Comparison of ENCODE assay signal across 1 cellular context in the genomic region with DNA sequence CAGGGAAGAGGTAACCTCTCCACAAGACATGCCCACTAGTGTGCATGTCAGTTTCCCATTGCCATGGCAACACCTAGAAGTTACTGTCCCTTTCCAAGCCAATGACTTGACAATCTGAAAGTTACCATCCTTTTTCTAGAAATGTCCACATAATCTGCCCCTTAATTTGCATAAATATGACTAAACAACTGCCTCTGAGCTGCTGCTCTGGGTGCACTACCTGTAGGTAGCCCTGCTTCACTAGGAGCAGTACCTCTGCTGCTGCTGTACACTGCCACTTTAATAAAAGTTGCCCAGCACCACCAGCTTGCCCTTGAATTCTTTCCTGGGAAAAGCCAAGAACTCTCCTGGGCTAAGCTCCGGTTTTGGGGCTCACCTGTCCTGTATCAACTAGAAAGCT.
TF ChIP-seq lines count a peak whose summit lies in the region.

No MANE protein-coding gene starts in this region.

TF ChIP-seq in GM23338, 12 proteins besides CTCF, POLR2A, EP300 and RAD21 (continued from another document):
- TF ChIP-seq, protein P1, sequence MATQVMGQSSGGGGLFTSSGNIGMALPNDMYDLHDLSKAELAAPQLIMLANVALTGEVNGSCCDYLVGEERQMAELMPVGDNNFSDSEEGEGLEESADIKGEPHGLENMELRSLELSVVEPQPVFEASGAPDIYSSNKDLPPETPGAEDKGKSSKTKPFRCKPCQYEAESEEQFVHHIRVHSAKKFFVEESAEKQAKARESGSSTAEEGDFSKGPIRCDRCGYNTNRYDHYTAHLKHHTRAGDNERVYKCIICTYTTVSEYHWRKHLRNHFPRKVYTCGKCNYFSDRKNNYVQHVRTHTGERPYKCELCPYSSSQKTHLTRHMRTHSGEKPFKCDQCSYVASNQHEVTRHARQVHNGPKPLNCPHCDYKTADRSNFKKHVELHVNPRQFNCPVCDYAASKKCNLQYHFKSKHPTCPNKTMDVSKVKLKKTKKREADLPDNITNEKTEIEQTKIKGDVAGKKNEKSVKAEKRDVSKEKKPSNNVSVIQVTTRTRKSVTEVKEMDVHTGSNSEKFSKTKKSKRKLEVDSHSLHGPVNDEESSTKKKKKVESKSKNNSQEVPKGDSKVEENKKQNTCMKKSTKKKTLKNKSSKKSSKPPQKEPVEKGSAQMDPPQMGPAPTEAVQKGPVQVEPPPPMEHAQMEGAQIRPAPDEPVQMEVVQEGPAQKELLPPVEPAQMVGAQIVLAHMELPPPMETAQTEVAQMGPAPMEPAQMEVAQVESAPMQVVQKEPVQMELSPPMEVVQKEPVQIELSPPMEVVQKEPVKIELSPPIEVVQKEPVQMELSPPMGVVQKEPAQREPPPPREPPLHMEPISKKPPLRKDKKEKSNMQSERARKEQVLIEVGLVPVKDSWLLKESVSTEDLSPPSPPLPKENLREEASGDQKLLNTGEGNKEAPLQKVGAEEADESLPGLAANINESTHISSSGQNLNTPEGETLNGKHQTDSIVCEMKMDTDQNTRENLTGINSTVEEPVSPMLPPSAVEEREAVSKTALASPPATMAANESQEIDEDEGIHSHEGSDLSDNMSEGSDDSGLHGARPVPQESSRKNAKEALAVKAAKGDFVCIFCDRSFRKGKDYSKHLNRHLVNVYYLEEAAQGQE (IDR thresholded peaks at IDR 0.05; ENCODE audit: unreplicated experiment), result no peak
- TF ChIP-seq JUNB (IDR thresholded peaks at IDR 0.05; ENCODE audit: unreplicated experiment) (no peak), EZH2 (IDR thresholded peaks at IDR 0.05; ENCODE audit: low read depth, unreplicated experiment) (no peak), NANOG (IDR thresholded peaks at IDR 0.05; ENCODE audit: borderline replicate concordance) (no peak), ZNF331 (CRISPR knock-in tag; IDR thresholded peaks at IDR 0.05; ENCODE audit: low read depth) (no peak), CREB1 (CRISPR knock-in tag; IDR thresholded peaks at IDR 0.05; ENCODE audit: low read depth) (no peak), ZNF114 (CRISPR knock-in tag; IDR thresholded peaks at IDR 0.05) (no peak), EZH2phosphoT487 (IDR thresholded peaks at IDR 0.05; ENCODE audit: unreplicated experiment) (no peak), POLR2AphosphoS5 (IDR thresholded peaks at IDR 0.05; ENCODE audit: low read depth) (no peak)
- TF ChIP-seq, protein P2, sequence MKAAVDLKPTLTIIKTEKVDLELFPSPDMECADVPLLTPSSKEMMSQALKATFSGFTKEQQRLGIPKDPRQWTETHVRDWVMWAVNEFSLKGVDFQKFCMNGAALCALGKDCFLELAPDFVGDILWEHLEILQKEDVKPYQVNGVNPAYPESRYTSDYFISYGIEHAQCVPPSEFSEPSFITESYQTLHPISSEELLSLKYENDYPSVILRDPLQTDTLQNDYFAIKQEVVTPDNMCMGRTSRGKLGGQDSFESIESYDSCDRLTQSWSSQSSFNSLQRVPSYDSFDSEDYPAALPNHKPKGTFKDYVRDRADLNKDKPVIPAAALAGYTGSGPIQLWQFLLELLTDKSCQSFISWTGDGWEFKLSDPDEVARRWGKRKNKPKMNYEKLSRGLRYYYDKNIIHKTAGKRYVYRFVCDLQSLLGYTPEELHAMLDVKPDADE (IDR thresholded peaks at IDR 0.05), result no peak
- TF ChIP-seq, protein P3, sequence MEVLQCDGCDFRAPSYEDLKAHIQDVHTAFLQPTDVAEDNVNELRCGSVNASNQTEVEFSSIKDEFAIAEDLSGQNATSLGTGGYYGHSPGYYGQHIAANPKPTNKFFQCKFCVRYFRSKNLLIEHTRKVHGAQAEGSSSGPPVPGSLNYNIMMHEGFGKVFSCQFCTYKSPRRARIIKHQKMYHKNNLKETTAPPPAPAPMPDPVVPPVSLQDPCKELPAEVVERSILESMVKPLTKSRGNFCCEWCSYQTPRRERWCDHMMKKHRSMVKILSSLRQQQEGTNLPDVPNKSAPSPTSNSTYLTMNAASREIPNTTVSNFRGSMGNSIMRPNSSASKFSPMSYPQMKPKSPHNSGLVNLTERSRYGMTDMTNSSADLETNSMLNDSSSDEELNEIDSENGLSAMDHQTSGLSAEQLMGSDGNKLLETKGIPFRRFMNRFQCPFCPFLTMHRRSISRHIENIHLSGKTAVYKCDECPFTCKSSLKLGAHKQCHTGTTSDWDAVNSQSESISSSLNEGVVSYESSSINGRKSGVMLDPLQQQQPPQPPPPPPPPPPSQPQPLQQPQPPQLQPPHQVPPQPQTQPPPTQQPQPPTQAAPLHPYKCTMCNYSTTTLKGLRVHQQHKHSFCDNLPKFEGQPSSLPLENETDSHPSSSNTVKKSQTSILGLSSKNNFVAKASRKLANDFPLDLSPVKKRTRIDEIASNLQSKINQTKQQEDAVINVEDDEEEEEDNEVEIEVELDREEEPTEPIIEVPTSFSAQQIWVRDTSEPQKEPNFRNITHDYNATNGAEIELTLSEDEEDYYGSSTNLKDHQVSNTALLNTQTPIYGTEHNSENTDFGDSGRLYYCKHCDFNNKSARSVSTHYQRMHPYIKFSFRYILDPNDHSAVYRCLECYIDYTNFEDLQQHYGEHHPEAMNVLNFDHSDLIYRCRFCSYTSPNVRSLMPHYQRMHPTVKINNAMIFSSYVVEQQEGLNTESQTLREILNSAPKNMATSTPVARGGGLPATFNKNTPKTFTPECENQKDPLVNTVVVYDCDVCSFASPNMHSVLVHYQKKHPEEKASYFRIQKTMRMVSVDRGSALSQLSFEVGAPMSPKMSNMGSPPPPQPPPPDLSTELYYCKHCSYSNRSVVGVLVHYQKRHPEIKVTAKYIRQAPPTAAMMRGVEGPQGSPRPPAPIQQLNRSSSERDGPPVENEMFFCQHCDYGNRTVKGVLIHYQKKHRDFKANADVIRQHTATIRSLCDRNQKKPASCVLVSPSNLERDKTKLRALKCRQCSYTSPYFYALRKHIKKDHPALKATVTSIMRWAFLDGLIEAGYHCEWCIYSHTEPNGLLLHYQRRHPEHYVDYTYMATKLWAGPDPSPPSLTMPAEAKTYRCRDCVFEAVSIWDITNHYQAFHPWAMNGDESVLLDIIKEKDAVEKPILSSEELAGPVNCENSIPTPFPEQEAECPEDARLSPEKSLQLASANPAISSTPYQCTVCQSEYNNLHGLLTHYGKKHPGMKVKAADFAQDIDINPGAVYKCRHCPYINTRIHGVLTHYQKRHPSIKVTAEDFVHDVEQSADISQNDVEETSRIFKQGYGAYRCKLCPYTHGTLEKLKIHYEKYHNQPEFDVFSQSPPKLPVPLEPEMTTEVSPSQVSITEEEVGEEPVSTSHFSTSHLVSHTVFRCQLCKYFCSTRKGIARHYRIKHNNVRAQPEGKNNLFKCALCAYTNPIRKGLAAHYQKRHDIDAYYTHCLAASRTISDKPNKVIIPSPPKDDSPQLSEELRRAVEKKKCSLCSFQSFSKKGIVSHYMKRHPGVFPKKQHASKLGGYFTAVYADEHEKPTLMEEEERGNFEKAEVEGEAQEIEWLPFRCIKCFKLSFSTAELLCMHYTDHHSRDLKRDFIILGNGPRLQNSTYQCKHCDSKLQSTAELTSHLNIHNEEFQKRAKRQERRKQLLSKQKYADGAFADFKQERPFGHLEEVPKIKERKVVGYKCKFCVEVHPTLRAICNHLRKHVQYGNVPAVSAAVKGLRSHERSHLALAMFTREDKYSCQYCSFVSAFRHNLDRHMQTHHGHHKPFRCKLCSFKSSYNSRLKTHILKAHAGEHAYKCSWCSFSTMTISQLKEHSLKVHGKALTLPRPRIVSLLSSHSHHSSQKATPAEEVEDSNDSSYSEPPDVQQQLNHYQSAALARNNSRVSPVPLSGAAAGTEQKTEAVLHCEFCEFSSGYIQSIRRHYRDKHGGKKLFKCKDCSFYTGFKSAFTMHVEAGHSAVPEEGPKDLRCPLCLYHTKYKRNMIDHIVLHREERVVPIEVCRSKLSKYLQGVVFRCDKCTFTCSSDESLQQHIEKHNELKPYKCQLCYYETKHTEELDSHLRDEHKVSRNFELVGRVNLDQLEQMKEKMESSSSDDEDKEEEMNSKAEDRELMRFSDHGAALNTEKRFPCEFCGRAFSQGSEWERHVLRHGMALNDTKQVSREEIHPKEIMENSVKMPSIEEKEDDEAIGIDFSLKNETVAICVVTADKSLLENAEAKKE (CRISPR knock-in tag; IDR thresholded peaks at IDR 0.05), result no peak
